In genomic region chr2:204863351-204863750, GRCh38 we compare ENCODE assay signal across 23 cellular contexts.
"Had no signal": no experiment of that assay in that cellular context is flagged by ENCODE, and none has a peak within 500 bp of the region (broad histone marks: within the 10 kb centered on the region; RNA-seq: fewer than 3 reads in every experiment).

No MANE protein-coding gene starts in this region.

- H3K4me3 Mint-ChIP-seq: immature natural killer cell; memory B cell; natural killer cell treated with Interleukin-12 subunit alpha and Interleukin-12 subunit beta and Interleukin-15 and Interleukin-18, amount 100 ng/mL, for 72 hours; neural progenitor cell had no signal

- H3K27ac Mint-ChIP-seq: immature natural killer cell; memory B cell; natural killer cell treated with Interleukin-12 subunit alpha and Interleukin-12 subunit beta and Interleukin-15 and Interleukin-18, amount 100 ng/mL, for 72 hours; neural progenitor cell had no signal

- H3K27ac ChIP-seq: gastrocnemius medialis, heart right ventricle, left ventricle myocardium inferior, lower lobe of right lung, neural progenitor cell, pancreas, prostate gland, skin epidermis, stomach, thoracic aorta, transverse colon had no signal

- H3K36me3 ChIP-seq: gastrocnemius medialis, heart right ventricle, left ventricle myocardium inferior, lower lobe of right lung, neural progenitor cell, pancreas, prostate gland, stomach, thoracic aorta, transverse colon had no signal

- H3K9me3 Mint-ChIP-seq: memory B cell; natural killer cell treated with Interleukin-12 subunit alpha and Interleukin-12 subunit beta and Interleukin-15 and Interleukin-18, amount 100 ng/mL, for 72 hours had no signal

- H3K9ac ChIP-seq: neural progenitor cell had no signal

- DNase-seq: dermis blood vessel endothelial cell; gastrocnemius medialis; heart right ventricle; immature natural killer cell; kidney; left cardiac atrium; left ventricle myocardium inferior; lower lobe of right lung; midbrain; nucleus accumbens; pancreas; stimulated activated CD4-positive, alpha-beta T cell treated with anti-CD3 and anti-CD28 coated beads, Interleukin-2, amount 100 ng/mL, for 24 hours; stimulated activated naive CD4-positive, alpha-beta T cell; stomach; substantia nigra; transverse colon had no signal

- H3K4me1 ChIP-seq: heart right ventricle, left ventricle myocardium inferior, lower lobe of right lung, neural progenitor cell, pancreas, prostate gland, transverse colon had no signal

- H3K4me1 Mint-ChIP-seq: immature natural killer cell, memory B cell, neural progenitor cell had no signal

- H3K4me3 ChIP-seq: gastrocnemius medialis, heart right ventricle, left ventricle myocardium inferior, lower lobe of right lung, neural progenitor cell, pancreas, prostate gland, skin epidermis, stomach, thoracic aorta, transverse colon had no signal

- H3K4me2 ChIP-seq: neural progenitor cell had no signal

- H3K9me3 ChIP-seq: gastrocnemius medialis, lower lobe of right lung, pancreas, prostate gland, thoracic aorta, transverse colon had no signal

- ATAC-seq: gastrocnemius medialis; heart right ventricle; left cardiac atrium; lower lobe of right lung; natural killer cell treated with Interleukin-12 subunit alpha and Interleukin-12 subunit beta and Interleukin-15 and Interleukin-18, amount 100 ng/mL, for 72 hours; pancreas; sciatic nerve had no signal

- H3K27me3 ChIP-seq: gastrocnemius medialis, heart right ventricle, neural progenitor cell, pancreas, stomach, transverse colon had no signal

- H3K36me3 Mint-ChIP-seq: immature natural killer cell; memory B cell; natural killer cell treated with Interleukin-12 subunit alpha and Interleukin-12 subunit beta and Interleukin-15 and Interleukin-18, amount 100 ng/mL, for 72 hours; neural progenitor cell had no signal

- H2AFZ ChIP-seq: neural progenitor cell had no signal

- H3K27me3 Mint-ChIP-seq: memory B cell; natural killer cell treated with Interleukin-12 subunit alpha and Interleukin-12 subunit beta and Interleukin-15 and Interleukin-18, amount 100 ng/mL, for 72 hours had no signal
